1 cellular context compared by ENCODE assay signal in the genomic region with DNA sequence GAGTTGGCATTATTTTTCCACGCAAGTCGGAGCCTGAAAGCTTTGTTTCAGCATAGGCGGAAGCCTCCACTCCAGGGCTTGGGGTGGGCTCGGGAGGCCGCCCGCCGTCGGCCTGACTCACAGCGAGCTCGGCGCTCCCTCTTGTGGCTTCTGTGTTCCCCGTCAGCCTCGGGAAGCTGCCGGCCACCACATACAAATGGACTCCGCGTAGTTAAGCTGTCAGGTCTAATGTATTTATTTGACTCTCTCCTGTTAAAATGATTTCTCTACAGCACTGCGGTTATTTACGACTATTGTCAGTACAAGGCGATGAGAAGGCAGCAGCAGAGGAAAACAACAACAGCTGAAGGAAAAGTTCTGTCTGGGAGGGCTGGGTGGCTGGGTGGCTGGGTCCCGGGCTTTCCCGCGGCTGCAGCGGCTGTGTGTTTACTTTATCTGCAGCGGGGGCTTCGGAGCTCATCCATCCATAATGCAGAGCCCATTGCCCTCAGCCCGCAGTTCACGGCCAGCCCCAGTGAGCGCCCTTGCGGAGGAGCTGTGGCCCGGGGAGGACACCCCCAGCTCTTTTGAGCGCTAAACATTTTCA.
TF ChIP-seq lines count a peak whose summit lies in the region.

No MANE protein-coding gene starts in this region.

TF ChIP-seq in HepG2, 621 proteins besides CTCF, POLR2A, EP300 and RAD21 (continued from another document and continues in another):
- TF ChIP-seq ZNF784 (CRISPR knock-in tag; IDR thresholded peaks at IDR 0.05; ENCODE audit: borderline replicate concordance): no peak
- TF ChIP-seq ZHX1 (CRISPR knock-in tag; IDR thresholded peaks at IDR 0.05; ENCODE audit: low read depth): no peak
- no peak for TF ChIP-seq MYNN (CRISPR knock-in tag; IDR thresholded peaks at IDR 0.05; ENCODE audit: low read depth)
- TF ChIP-seq SIN3A (IDR thresholded peaks at IDR 0.05; ENCODE audit: borderline replicate concordance, low read depth, low read length): no peak
- TF ChIP-seq ZNF12 (CRISPR knock-in tag; IDR thresholded peaks at IDR 0.05): no peak
- TF ChIP-seq ZNF207 (IDR thresholded peaks at IDR 0.05; ENCODE audit: borderline replicate concordance): no peak
- TF ChIP-seq FOSL2 (CRISPR knock-in tag; IDR thresholded peaks at IDR 0.05): 0 out of 2 replicates have a peak, but pooled peaks have one; percentile 14
- no peak for TF ChIP-seq FOXA1 (IDR thresholded peaks at IDR 0.05)
- TF ChIP-seq FOXA1 (CRISPR knock-in tag; IDR thresholded peaks at IDR 0.05): no peak
- no peak for TF ChIP-seq ELF4 (CRISPR knock-in tag; IDR thresholded peaks at IDR 0.05; ENCODE audit: borderline replicate concordance)
- TF ChIP-seq, protein P1, sequence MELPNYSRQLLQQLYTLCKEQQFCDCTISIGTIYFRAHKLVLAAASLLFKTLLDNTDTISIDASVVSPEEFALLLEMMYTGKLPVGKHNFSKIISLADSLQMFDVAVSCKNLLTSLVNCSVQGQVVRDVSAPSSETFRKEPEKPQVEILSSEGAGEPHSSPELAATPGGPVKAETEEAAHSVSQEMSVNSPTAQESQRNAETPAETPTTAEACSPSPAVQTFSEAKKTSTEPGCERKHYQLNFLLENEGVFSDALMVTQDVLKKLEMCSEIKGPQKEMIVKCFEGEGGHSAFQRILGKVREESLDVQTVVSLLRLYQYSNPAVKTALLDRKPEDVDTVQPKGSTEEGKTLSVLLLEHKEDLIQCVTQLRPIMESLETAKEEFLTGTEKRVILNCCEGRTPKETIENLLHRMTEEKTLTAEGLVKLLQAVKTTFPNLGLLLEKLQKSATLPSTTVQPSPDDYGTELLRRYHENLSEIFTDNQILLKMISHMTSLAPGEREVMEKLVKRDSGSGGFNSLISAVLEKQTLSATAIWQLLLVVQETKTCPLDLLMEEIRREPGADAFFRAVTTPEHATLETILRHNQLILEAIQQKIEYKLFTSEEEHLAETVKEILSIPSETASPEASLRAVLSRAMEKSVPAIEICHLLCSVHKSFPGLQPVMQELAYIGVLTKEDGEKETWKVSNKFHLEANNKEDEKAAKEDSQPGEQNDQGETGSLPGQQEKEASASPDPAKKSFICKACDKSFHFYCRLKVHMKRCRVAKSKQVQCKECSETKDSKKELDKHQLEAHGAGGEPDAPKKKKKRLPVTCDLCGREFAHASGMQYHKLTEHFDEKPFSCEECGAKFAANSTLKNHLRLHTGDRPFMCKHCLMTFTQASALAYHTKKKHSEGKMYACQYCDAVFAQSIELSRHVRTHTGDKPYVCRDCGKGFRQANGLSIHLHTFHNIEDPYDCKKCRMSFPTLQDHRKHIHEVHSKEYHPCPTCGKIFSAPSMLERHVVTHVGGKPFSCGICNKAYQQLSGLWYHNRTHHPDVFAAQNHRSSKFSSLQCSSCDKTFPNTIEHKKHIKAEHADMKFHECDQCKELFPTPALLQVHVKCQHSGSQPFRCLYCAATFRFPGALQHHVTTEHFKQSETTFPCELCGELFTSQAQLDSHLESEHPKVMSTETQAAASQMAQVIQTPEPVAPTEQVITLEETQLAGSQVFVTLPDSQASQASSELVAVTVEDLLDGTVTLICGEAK (IDR thresholded peaks at IDR 0.05): no peak
- TF ChIP-seq, protein P1 (CRISPR knock-in tag; IDR thresholded peaks at IDR 0.05): no peak
- TF ChIP-seq, protein P2, sequence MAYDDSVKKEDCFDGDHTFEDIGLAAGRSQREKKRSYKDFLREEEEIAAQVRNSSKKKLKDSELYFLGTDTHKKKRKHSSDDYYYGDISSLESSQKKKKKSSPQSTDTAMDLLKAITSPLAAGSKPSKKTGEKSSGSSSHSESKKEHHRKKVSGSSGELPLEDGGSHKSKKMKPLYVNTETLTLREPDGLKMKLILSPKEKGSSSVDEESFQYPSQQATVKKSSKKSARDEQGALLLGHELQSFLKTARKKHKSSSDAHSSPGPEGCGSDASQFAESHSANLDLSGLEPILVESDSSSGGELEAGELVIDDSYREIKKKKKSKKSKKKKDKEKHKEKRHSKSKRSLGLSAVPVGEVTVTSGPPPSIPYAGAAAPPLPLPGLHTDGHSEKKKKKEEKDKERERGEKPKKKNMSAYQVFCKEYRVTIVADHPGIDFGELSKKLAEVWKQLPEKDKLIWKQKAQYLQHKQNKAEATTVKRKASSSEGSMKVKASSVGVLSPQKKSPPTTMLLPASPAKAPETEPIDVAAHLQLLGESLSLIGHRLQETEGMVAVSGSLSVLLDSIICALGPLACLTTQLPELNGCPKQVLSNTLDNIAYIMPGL (CRISPR knock-in tag; IDR thresholded peaks at IDR 0.05; ENCODE audit: borderline replicate concordance in 1 of 2, low read depth in 1 of 2): 0 out of 4 replicates have a peak, but pooled peaks have one; percentile 31 to 32
- no peak for TF ChIP-seq ZNF350 (CRISPR knock-in tag; IDR thresholded peaks at IDR 0.05; ENCODE audit: borderline replicate concordance, low read depth)
- TF ChIP-seq DNMT3B (CRISPR knock-in tag; conservative IDR thresholded peaks at IDR 0.05): no peak
- TF ChIP-seq AFF4 (CRISPR knock-in tag; IDR thresholded peaks at IDR 0.05): no peak
- 0 out of 2 replicates have a peak, but pooled peaks have one; percentile 63 for TF ChIP-seq SALL2 (CRISPR knock-in tag; IDR thresholded peaks at IDR 0.05)
- TF ChIP-seq ASH2L (IDR thresholded peaks at IDR 0.05; ENCODE audit: insufficient read length, low read depth, low read length): no peak
- TF ChIP-seq ZNF567 (CRISPR knock-in tag; IDR thresholded peaks at IDR 0.05; ENCODE audit: borderline replicate concordance): no peak
- no peak for TF ChIP-seq ZBTB3 (CRISPR knock-in tag; IDR thresholded peaks at IDR 0.05; ENCODE audit: borderline replicate concordance, low read depth)
- peak; percentile 48; the same call in 1 of the 2 replicates for TF ChIP-seq GABPB1 (CRISPR knock-in tag; IDR thresholded peaks at IDR 0.05)
- TF ChIP-seq CBX5 (CRISPR knock-in tag; IDR thresholded peaks at IDR 0.05; ENCODE audit: borderline replicate concordance): no peak
- TF ChIP-seq ZNF615 (CRISPR knock-in tag; IDR thresholded peaks at IDR 0.05; ENCODE audit: borderline replicate concordance): no peak
- TF ChIP-seq, protein P3, sequence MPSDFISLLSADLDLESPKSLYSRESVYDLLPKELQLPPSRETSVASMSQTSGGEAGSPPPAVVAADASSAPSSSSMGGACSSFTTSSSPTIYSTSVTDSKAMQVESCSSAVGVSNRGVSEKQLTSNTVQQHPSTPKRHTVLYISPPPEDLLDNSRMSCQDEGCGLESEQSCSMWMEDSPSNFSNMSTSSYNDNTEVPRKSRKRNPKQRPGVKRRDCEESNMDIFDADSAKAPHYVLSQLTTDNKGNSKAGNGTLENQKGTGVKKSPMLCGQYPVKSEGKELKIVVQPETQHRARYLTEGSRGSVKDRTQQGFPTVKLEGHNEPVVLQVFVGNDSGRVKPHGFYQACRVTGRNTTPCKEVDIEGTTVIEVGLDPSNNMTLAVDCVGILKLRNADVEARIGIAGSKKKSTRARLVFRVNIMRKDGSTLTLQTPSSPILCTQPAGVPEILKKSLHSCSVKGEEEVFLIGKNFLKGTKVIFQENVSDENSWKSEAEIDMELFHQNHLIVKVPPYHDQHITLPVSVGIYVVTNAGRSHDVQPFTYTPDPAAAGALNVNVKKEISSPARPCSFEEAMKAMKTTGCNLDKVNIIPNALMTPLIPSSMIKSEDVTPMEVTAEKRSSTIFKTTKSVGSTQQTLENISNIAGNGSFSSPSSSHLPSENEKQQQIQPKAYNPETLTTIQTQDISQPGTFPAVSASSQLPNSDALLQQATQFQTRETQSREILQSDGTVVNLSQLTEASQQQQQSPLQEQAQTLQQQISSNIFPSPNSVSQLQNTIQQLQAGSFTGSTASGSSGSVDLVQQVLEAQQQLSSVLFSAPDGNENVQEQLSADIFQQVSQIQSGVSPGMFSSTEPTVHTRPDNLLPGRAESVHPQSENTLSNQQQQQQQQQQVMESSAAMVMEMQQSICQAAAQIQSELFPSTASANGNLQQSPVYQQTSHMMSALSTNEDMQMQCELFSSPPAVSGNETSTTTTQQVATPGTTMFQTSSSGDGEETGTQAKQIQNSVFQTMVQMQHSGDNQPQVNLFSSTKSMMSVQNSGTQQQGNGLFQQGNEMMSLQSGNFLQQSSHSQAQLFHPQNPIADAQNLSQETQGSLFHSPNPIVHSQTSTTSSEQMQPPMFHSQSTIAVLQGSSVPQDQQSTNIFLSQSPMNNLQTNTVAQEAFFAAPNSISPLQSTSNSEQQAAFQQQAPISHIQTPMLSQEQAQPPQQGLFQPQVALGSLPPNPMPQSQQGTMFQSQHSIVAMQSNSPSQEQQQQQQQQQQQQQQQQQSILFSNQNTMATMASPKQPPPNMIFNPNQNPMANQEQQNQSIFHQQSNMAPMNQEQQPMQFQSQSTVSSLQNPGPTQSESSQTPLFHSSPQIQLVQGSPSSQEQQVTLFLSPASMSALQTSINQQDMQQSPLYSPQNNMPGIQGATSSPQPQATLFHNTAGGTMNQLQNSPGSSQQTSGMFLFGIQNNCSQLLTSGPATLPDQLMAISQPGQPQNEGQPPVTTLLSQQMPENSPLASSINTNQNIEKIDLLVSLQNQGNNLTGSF (CRISPR knock-in tag; IDR thresholded peaks at IDR 0.05): no peak
- no peak for TF ChIP-seq PRPF4 (IDR thresholded peaks at IDR 0.05; ENCODE audit: low read depth, low read length, poor library complexity, severe bottlenecking)
